Comparison of ENCODE assay signal across 20 cellular contexts in genomic region chr18:8257851-8258434, GRCh38.
A peak's percentile ranks its signal among the peaks of the same experiment; 100 is the strongest.
DNase-seq lines count a peak whose midpoint lies in the region; ATAC-seq, FAIRE-seq and TF ChIP-seq lines count a peak whose summit lies in the region.
"Had no signal": no experiment of that assay in that cellular context is flagged by ENCODE, and none has a peak within 500 bp of the region (broad histone marks: within the 10 kb centered on the region; RNA-seq: fewer than 3 reads in every experiment).

No MANE protein-coding gene starts in this region.

- H3K18ac ChIP-seq in IMR-90 (ENCODE audit: low read depth, low read length): no peak overlapping the region

- H3K14ac ChIP-seq in IMR-90 (replicated peaks; ENCODE audit: low read depth, low read length): 0 out of 2 replicates have a peak overlapping the region, but pooled peaks have one; percentile 65

- CTCF ChIA-PET in IMR-90 (lab: Yijun Ruan, JAX) (interaction anchor here (0.5 to 1.0 kb wide), 4 partner anchors 14 to 471 kb away, joined by 3 to 4 read pairs (median 3); no protein-coding TSS in a partner anchor), K562 (lab: Yijun Ruan, JAX; ENCODE audit: low intra/inter-chr PET ratio) (no interaction called here)

- no peaks in the 10 kb centered on the region for H3K9me3 ChIP-seq in IMR-90 (ENCODE audit: control insufficient read depth, insufficient read depth, low read length)
- H3K9me3 ChIP-seq in K562 (replicated peaks; ENCODE audit: control insufficient read depth, insufficient read depth, low read depth, low read length): no peaks in the 10 kb centered on the region
- H3K9me3 ChIP-seq: MG63 had no signal

- H3K36me3 Mint-ChIP-seq in nephron progenitor cell (ENCODE audit: low read depth): no peaks in the 10 kb centered on the region

- WGBS in IMR-90 (ENCODE audit: extremely low coverage in 2 of 2, insufficient read length in 1 of 2), 2 experiments: no CpG with 5 or more reads among the region's 5 CpGs
- WGBS in K562 (ENCODE audit: insufficient coverage, low coverage, missing lambda C conversion rate): 0% methylated on average over 5 of the region's 5 CpGs

- H3K9me3 Mint-ChIP-seq in nephron progenitor cell: no peaks in the 10 kb centered on the region

- H3K27ac ChIP-seq in IMR-90 (ENCODE audit: insufficient read depth, low read length) (no peak overlapping the region), K562 (ENCODE audit: extremely low read depth, low read depth, low read length) (no peak overlapping the region)
- H3K27ac ChIP-seq: KMS-11 had no signal

- no peak overlapping the region for H2BK120ac ChIP-seq in IMR-90 (ENCODE audit: low read depth, low read length)

- FAIRE-seq in K562 (lab: Jason Lieb, UNC) (peak; percentile 26), GM12891 (lab: Jason Lieb, UNC) (no peak)
- FAIRE-seq: D721Med, H54 had no signal

- H3K36me3 ChIP-seq in IMR-90 (ENCODE audit: control insufficient read depth, insufficient read depth, low read length): peaks cover 3% of the 10 kb centered on the region; the same call in 1 of the 2 replicates
- no peaks in the 10 kb centered on the region for H3K36me3 ChIP-seq in K562 (ENCODE audit: control insufficient read depth, insufficient read depth, low read length)
- H3K36me3 ChIP-seq: MG63 had no signal

- no peak overlapping the region for H2AK5ac ChIP-seq in IMR-90 (ENCODE audit: low read depth, low read length)

- no peak overlapping the region for H2BK15ac ChIP-seq in IMR-90 (ENCODE audit: low read depth, low read length)

- H4K20me1 ChIP-seq in IMR-90 (ENCODE audit: insufficient read depth, low read length): no peaks in the 10 kb centered on the region
- H4K20me1 ChIP-seq in K562 (replicated peaks; ENCODE audit: control insufficient read depth, insufficient read depth, low read length): no peaks in the 10 kb centered on the region

- H3K4me1 ChIP-seq in IMR-90 (ENCODE audit: control insufficient read depth, insufficient read depth, low read length): peaks cover 4% of the 10 kb centered on the region
- no peaks in the 10 kb centered on the region for H3K4me1 ChIP-seq in K562 (replicated peaks in 1 of 2; ENCODE audit: control insufficient read depth in 2 of 2, insufficient read depth in 2 of 2, low read length in 2 of 2)

- H4K91ac ChIP-seq in IMR-90 (ENCODE audit: insufficient read depth, low read depth, low read length): no peak overlapping the region

- dilution Hi-C loops in IMR-90 (cut with HindIII; ENCODE audit: low sequenced_read_pairs, unreplicated experiment): no loop called here

- H3K23ac ChIP-seq in IMR-90 (ENCODE audit: low read depth, low read length): no peak overlapping the region

- ATAC-seq in IMR-90 (ENCODE audit: low read depth) (peak; percentile 64; the same call in 1 of the 2 replicates), K562 (no peak; the same call in 2 of the 3 replicates), HG03045 (IDR thresholded peaks at IDR 0.05; ENCODE audit: unreplicated experiment) (no peak)
- ATAC-seq: Panc1 had no signal

- H3K9ac ChIP-seq in IMR-90 (ENCODE audit: low read depth, low read length): no peak overlapping the region
- H3K9ac ChIP-seq in K562 (ENCODE audit: insufficient read depth in 1 of 2, low read depth in 2 of 2, low read length in 2 of 2): no peak overlapping the region
- H3K9ac ChIP-seq: KMS-11 had no signal

- no peak overlapping the region for H3K4me2 ChIP-seq in IMR-90 (ENCODE audit: low read depth, low read length)
- no peak overlapping the region for H3K4me2 ChIP-seq in K562 (ENCODE audit: insufficient read depth, low read length)
- H3K4me2 ChIP-seq: KMS-11 had no signal

- peak overlapping the region; percentile 53 for H3K27ac Mint-ChIP-seq in nephron progenitor cell
- H3K27ac Mint-ChIP-seq: B cell had no signal

- no peak overlapping the region for H3K4me3 ChIP-seq in IMR-90 (ENCODE audit: insufficient read depth, low read depth, low read length)
- no peak overlapping the region for H3K4me3 ChIP-seq in K562
- H3K4me3 ChIP-seq: MG63 had no signal

- H2BK20ac ChIP-seq in IMR-90 (ENCODE audit: low read depth, low read length): no peak overlapping the region

- H4K5ac ChIP-seq in IMR-90 (ENCODE audit: low read depth, low read length): no peak overlapping the region

- H3K27me3 ChIP-seq in IMR-90 (ENCODE audit: control insufficient read depth, insufficient read depth, low read length) (no peaks in the 10 kb centered on the region), K562 (ENCODE audit: control insufficient read depth in 2 of 2, insufficient read depth in 2 of 2, low read length in 2 of 2) (peaks cover 9 to 19% of the 10 kb centered on the region in 2 experiments; a peak in 3 of 5 replicates)
- H3K27me3 ChIP-seq: MG63 had no signal

- H3K56ac ChIP-seq in IMR-90 (ENCODE audit: extremely low read depth, insufficient read depth, low read length): no peak overlapping the region

- no peak overlapping the region for H2AFZ ChIP-seq in IMR-90 (replicated peaks; ENCODE audit: low read length, poor library complexity)
- H2AFZ ChIP-seq in K562 (ENCODE audit: low read depth, low read length): no peak overlapping the region

- no peaks in the 10 kb centered on the region for H3K79me1 ChIP-seq in IMR-90 (ENCODE audit: low read depth in 1 of 2, low read length in 2 of 2)

- TF ChIP-seq RAD21 in IMR-90 (IDR thresholded peaks at IDR 0.05; ENCODE audit: low read length): no peak
- TF ChIP-seq RAD21 in K562 (CRISPR knock-in tag; conservative IDR thresholded peaks at IDR 0.05 in 1 of 2, IDR thresholded peaks at IDR 0.05 in 1 of 2): no peak

- no peak overlapping the region for H2AK9ac ChIP-seq in IMR-90 (replicated peaks; ENCODE audit: low read depth, low read length, poor library complexity)

- H2BK5ac ChIP-seq in IMR-90 (ENCODE audit: low read depth, low read length, poor library complexity, severe bottlenecking): no peak overlapping the region

- peaks cover 6% of the 10 kb centered on the region; the same call in 1 of the 2 replicates for H3K9me1 ChIP-seq in IMR-90 (ENCODE audit: insufficient read depth, low read length)
- H3K9me1 ChIP-seq in K562 (ENCODE audit: control insufficient read depth, insufficient read depth, low read length): no peaks in the 10 kb centered on the region

- no peak overlapping the region for H3K4ac ChIP-seq in IMR-90 (ENCODE audit: low read depth, low read length)

- BruUV-seq in IMR-90 (replicated peaks; lab: Mats Ljungman, UMichigan): no TSS peak
- BruUV-seq in K562 (replicated peaks; lab: Mats Ljungman, UMichigan): no TSS peak

- TF ChIP-seq EP300 in K562 (IDR thresholded peaks at IDR 0.05; ENCODE audit: low read length): no peak

- H3K4me3 Mint-ChIP-seq in nephron progenitor cell: no peak overlapping the region
- H3K4me3 Mint-ChIP-seq: B cell; CD4-positive, alpha-beta memory T cell had no signal

- POLR2A ChIA-PET in IMR-90 (lab: Charles Lee; ENCODE audit: unreplicated experiment) (no interaction called here), K562 (lab: Yijun Ruan, JAX) (interaction anchor here (0.7 to 0.9 kb wide), 2 partner anchors 7 to 13 kb away, joined by 3 read pairs; no protein-coding TSS in a partner anchor)

- TF ChIP-seq POLR2A in IMR-90 (IDR thresholded peaks at IDR 0.05; ENCODE audit: low read depth, low read length): no peak
- TF ChIP-seq POLR2A in K562 (conservative IDR thresholded peaks at IDR 0.05): no peak
- TF ChIP-seq POLR2A in GM12891 (IDR thresholded peaks at IDR 0.05; ENCODE audit: low read depth, low read length): no peak

- DNase-seq in ELF-1 (ENCODE audit: low read depth, low spot score) (peak; percentile 18), IMR-90 (no peak), K562 (ENCODE audit: extremely low read depth in 1 of 4, low spot score in 3 of 4) (no peak), nephron progenitor cell (no peak), ecto neural progenitor cell (ENCODE audit: low spot score) (no peak), GM12891 (ENCODE audit: insufficient read length, low spot score) (no peak)
- DNase-seq: CD4-positive, alpha-beta memory T cell; DMS79 treated with DMSO at 0.1 percent for 48 hours; GDM1; MG63; NCI-H1092 treated with DMSO at 0.1 percent for 48 hours; NCI-H187; NCI-H526; SHP77 treated with DMSO at 0.1 percent for 48 hours had no signal

- in situ Hi-C loops in IMR-90 (cut with MboI; ENCODE audit: low sequenced_read_pairs) (no loop called here), K562 (cut with MboI) (no loop called here)

- H3K79me2 ChIP-seq in K562 (ENCODE audit: control insufficient read depth, insufficient read depth, low read length): no peaks in the 10 kb centered on the region

- intact Hi-C loops in IMR-90 (cut with micrococcal nuclease): no loop called here
- intact Hi-C loops in K562 (cut with micrococcal nuclease): no loop called here

- H4K8ac ChIP-seq in IMR-90 (ENCODE audit: low read depth in 2 of 2, low read length in 2 of 2): no peak overlapping the region

- peaks cover 3% of the 10 kb centered on the region for H3K27me3 Mint-ChIP-seq in nephron progenitor cell (ENCODE audit: low read depth, poor library complexity)
- H3K27me3 Mint-ChIP-seq: B cell; CD4-positive, alpha-beta memory T cell had no signal

- TF ChIP-seq CTCF in IMR-90 (conservative IDR thresholded peaks at IDR 0.05; ENCODE audit: low read depth, low read length): no peak
- TF ChIP-seq CTCF in K562 (IDR thresholded peaks at IDR 0.05 in 2 of 3, conservative IDR thresholded peaks at IDR 0.05 in 1 of 3; ENCODE audit: insufficient read depth in 2 of 3, low read depth in 1 of 3, low read length in 3 of 3): no peak
- TF ChIP-seq CTCF in nephron progenitor cell (IDR thresholded peaks at IDR 0.05): no peak

- H3K4me1 Mint-ChIP-seq in nephron progenitor cell: peaks cover 35% of the 10 kb centered on the region
- H3K4me1 Mint-ChIP-seq: B cell had no signal

TF ChIP-seq in IMR-90, 13 proteins besides CTCF, POLR2A, EP300 and RAD21:
- no peak for TF ChIP-seq RCOR1 (IDR thresholded peaks at IDR 0.05; ENCODE audit: insufficient replicate concordance, low read length)
- TF ChIP-seq CEBPB (IDR thresholded peaks at IDR 0.05; ENCODE audit: low read depth, low read length): no peak

TF ChIP-seq in GM12891, 5 proteins besides CTCF, POLR2A, EP300 and RAD21:
- no peak for TF ChIP-seq TAF1 (IDR thresholded peaks at IDR 0.05; ENCODE audit: low read depth, low read length)
- TF ChIP-seq POLR2AphosphoS5 (IDR thresholded peaks at IDR 0.05; ENCODE audit: low read depth, low read length): no peak
- TF ChIP-seq POU2F2 (IDR thresholded peaks at IDR 0.05; ENCODE audit: low read depth, low read length): no peak
- TF ChIP-seq SPI1 (IDR thresholded peaks at IDR 0.05; ENCODE audit: low read depth, low read length): no peak
- no peak for TF ChIP-seq PAX5 (IDR thresholded peaks at IDR 0.05; ENCODE audit: insufficient read depth, low read length, severe bottlenecking)
